Comparison of ENCODE assay signal across 8 cellular contexts in the genomic region with DNA sequence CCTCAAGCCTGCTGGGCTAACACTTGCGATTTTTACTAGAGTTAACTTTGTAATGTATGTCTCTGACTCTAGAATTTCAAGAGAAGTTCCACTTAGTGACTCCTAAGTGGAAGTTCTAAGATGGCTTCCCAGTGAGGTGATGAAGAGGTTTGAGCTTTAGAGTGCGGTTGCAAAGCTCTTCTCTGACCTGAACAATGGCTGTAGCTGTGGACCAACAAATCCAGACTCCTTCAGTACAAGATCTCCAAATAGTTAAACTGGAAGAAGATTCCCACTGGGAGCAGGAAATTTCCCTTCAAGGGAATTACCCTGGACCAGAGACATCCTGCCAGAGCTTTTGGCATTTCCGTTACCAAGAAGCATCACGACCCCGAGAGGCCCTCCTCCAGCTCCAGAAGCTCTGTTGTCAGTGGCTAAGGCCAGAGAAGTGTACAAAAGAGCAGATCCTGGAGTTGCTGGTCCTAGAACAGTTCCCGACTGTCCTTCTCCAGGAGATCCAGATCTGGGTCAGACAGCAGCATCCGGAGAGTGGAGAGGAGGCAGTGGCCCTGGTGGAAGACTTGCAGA. TPM values are rescaled to one million over a fixed set of nuclear protein-coding genes. Genes with fewer than 3 reads are reported as not detected.
DNase-seq lines count a peak whose midpoint lies in the region; ATAC-seq and TF ChIP-seq lines count a peak whose summit lies in the region.

No MANE protein-coding gene starts in this region.

- no peak for TF ChIP-seq EP300 in SK-N-SH (IDR thresholded peaks at IDR 0.05; ENCODE audit: borderline replicate concordance in 1 of 2, low read depth in 1 of 2, low read length in 1 of 2)

- intact Hi-C loops in esophagus squamous epithelium (cut with DNase I) = no loop called here

- in situ Hi-C loops in GM23248 (cut with MboI) = no loop called here

- WGBS in GM23248 (ENCODE audit: low coverage in 1 of 2, low lambda C conversion rate in 2 of 2, missing lambda C conversion rate in 2 of 2), 2 experiments = 23 to 24% methylated on average over 7 of the region's 7 CpGs
- 51% methylated on average over 7 of the region's 7 CpGs for WGBS in SK-N-SH (ENCODE audit: low lambda C conversion rate)
- 25 to 29% methylated on average over 3 to 7 of the region's 7 CpGs for WGBS in esophagus squamous epithelium, 2 donors

- H3K4me1 ChIP-seq in GM23248 (ENCODE audit: insufficient read depth) (peaks cover 12% of the 10 kb centered on the region), SK-N-SH (ENCODE audit: control insufficient read depth in 1 of 2, insufficient read depth in 2 of 2, low read depth in 1 of 2, low read length in 1 of 2) (peaks cover 13 to 19% of the 10 kb centered on the region in 2 experiments; a peak in 3 of 4 replicates), esophagus squamous epithelium (peaks cover 17 to 52% (median 30%) of the 10 kb centered on the region in 3 donors)

- H4K20me1 ChIP-seq in GM23248 (ENCODE audit: insufficient read depth) (no peaks in the 10 kb centered on the region), SK-N-SH (ENCODE audit: insufficient read depth) (peaks cover 10% of the 10 kb centered on the region; the same call in 1 of the 2 replicates)

- H3K79me2 ChIP-seq in GM23248 (ENCODE audit: insufficient read depth) (peaks cover 40% of the 10 kb centered on the region), SK-N-SH (ENCODE audit: insufficient read depth) (peaks cover 32% of the 10 kb centered on the region)

- H3K27me3 ChIP-seq in GM23248 (replicated peaks; ENCODE audit: insufficient read depth) = no peaks in the 10 kb centered on the region
- no peaks in the 10 kb centered on the region for H3K27me3 ChIP-seq in SK-N-SH (ENCODE audit: insufficient read depth)
- no peaks in the 10 kb centered on the region for H3K27me3 ChIP-seq in esophagus squamous epithelium

- CTCF ChIA-PET in SK-N-SH (lab: Yijun Ruan, JAX) = interaction anchor here (1.0 to 1.9 kb wide), 6 partner anchors 11 to 247 kb away, joined by 3 to 5 read pairs (median 4); a partner anchor contains a TSS

- H3K9me3 ChIP-seq in GM23248 (ENCODE audit: low read depth) (no peaks in the 10 kb centered on the region), SK-N-SH (no peaks in the 10 kb centered on the region), esophagus squamous epithelium (no peaks in the 10 kb centered on the region)

- H3K27ac ChIP-seq in GM23248 (peak overlapping the region; percentile 64), SK-N-SH (ENCODE audit: low read depth in 2 of 2, low read length in 1 of 2) (peak overlapping the region; percentile 53 to 72), esophagus squamous epithelium (peak overlapping the region; percentile 87 to 96 (median 90))

- H3K9ac ChIP-seq in GM23248 (peak overlapping the region; percentile 72), SK-N-SH (peak overlapping the region; percentile 59)

- no peak for TF ChIP-seq POLR2A in esophagus squamous epithelium (IDR thresholded peaks at IDR 0.05)

- H3K4me3 ChIP-seq in GM23248 (peak overlapping the region; percentile 91), SK-N-SH (ENCODE audit: low read depth in 2 of 2, low read length in 1 of 2) (peak overlapping the region; percentile 72 to 75), esophagus squamous epithelium (peak overlapping the region; percentile 53 to 90 (median 64)), retinal pigment epithelial cell (ENCODE audit: low read length) (peak overlapping the region; percentile 88)

- H3K36me3 ChIP-seq in GM23248 (ENCODE audit: low read depth) (0 out of 2 replicates have a peak, but pooled peaks cover 3% of the 10 kb centered on the region), SK-N-SH (replicated peaks in 1 of 2; ENCODE audit: control insufficient read depth in 1 of 2, insufficient read depth in 2 of 2, low read length in 1 of 2) (peaks cover 6 to 8% of the 10 kb centered on the region in 2 experiments), esophagus squamous epithelium (peaks cover 0 to 8% (median 0%) of the 10 kb centered on the region in 3 donors)

- TF ChIP-seq CTCF in SK-N-SH (IDR thresholded peaks at IDR 0.05) (no peak), esophagus squamous epithelium (IDR thresholded peaks at IDR 0.05) (no peak), retinal pigment epithelial cell (conservative IDR thresholded peaks at IDR 0.05; ENCODE audit: low read depth, low read length) (no peak)

- peak overlapping the region; percentile 95 for H2AFZ ChIP-seq in GM23248
- H2AFZ ChIP-seq in SK-N-SH (ENCODE audit: low read depth) = peak overlapping the region; percentile 88

- no peaks in the 10 kb centered on the region for H3K9me2 ChIP-seq in GM23248 (ENCODE audit: insufficient read depth)
- H3K9me2 ChIP-seq in SK-N-SH = no peaks in the 10 kb centered on the region

- ATAC-seq in GM18873 (IDR thresholded peaks at IDR 0.05; ENCODE audit: low FRiP score, unreplicated experiment) = no peak

- POLR2A ChIA-PET in SK-N-SH (lab: Yijun Ruan, JAX) = interaction anchor here (1.0 to 1.3 kb wide), 4 partner anchors 11 to 31 kb away, joined by 3 to 7 read pairs (median 5); a partner anchor contains a TSS

- DNase-seq in GM23248 = peak; percentile 51
- no peak for DNase-seq in SK-N-SH
- no peak for DNase-seq in esophagus squamous epithelium (lab: John Stamatoyannopoulos, UW)
- DNase-seq in retinal pigment epithelial cell (ENCODE audit: low read depth) = no peak
- DNase-seq in NCI-H1105 (lab: John Stamatoyannopoulos, UW) = no peak
- no peak for DNase-seq in putamen (ENCODE audit: low spot score)
- no peak for DNase-seq in T1000 (lab: John Stamatoyannopoulos, UW)

- TF ChIP-seq RAD21 in SK-N-SH (IDR thresholded peaks at IDR 0.05; ENCODE audit: low read length) = no peak

- H3K4me2 ChIP-seq in GM23248 (ENCODE audit: unreplicated experiment) (peak overlapping the region; percentile 97), SK-N-SH (peak overlapping the region; percentile 97)

- H3F3A ChIP-seq in GM23248 (ENCODE audit: insufficient read depth) (peaks cover 23% of the 10 kb centered on the region), SK-N-SH (replicated peaks; ENCODE audit: insufficient read depth) (peaks cover 20% of the 10 kb centered on the region)

TF ChIP-seq in SK-N-SH, 30 proteins besides CTCF, POLR2A, EP300 and RAD21:
- TF ChIP-seq JUND (IDR thresholded peaks at IDR 0.05) (no peak), YY1 (IDR thresholded peaks at IDR 0.05; ENCODE audit: low read depth) (peak; percentile 53; the same call in 1 of the 2 replicates)

RNA-seq across cellular contexts. Expression of a gene that starts 22.3 kb away (rescaled TPM):
- total RNA-seq in GM23248 (2014; rRNA removed; shearing (Covaris generic)) = 26.0 and 31.9 TPM in 2 replicates
- polyA plus RNA-seq in GM23248 (2016; fragmentation: Nextera tagmentation; extraction: Ambion mirVana) (25.2 and 25.6 TPM in 2 replicates), SK-N-SH (2012; rRNA removed) (32.9 and 49.6 TPM in 2 replicates)
- polyA plus RNA-seq in SK-N-SH (2012; cell fraction: cytosol; rRNA removed) = 13.6 and 16.8 TPM in 2 replicates
- 178 and 185 TPM in 2 replicates for polyA plus RNA-seq in SK-N-SH (2012; cell fraction: nucleus; rRNA removed)
- total RNA-seq in esophagus squamous epithelium = 10 to 100 TPM; 14.1 to 27.5 (median 16.5) TPM

RNA-seq across cellular contexts. Expression of a gene that starts 26.2 kb away (rescaled TPM):
- total RNA-seq in GM23248 (2014; rRNA removed; shearing (Covaris generic)) = 7.7 and 14.0 TPM in 2 replicates
- polyA plus RNA-seq in GM23248 (2016; fragmentation: Nextera tagmentation; extraction: Ambion mirVana) (8.2 and 11.1 TPM in 2 replicates), SK-N-SH (2012; rRNA removed) (5.3 and 6.5 TPM in 2 replicates)
- 4.3 and 5.8 TPM in 2 replicates for polyA plus RNA-seq in SK-N-SH (2012; cell fraction: cytosol; rRNA removed)
- polyA plus RNA-seq in SK-N-SH (2012; cell fraction: nucleus; rRNA removed) = 4.1 and 4.6 TPM in 2 replicates
- 10 to 100 TPM in 3 of 4 donors, 1 to 10 TPM in 1; 2.3 to 20.6 (median 11.0) TPM for total RNA-seq in esophagus squamous epithelium

RNA-seq across cellular contexts. Expression of a gene that starts 31.0 kb away (rescaled TPM):
- total RNA-seq in GM23248 (2014; rRNA removed; shearing (Covaris generic)) = 3.4 and 15.0 TPM in 2 replicates
- polyA plus RNA-seq in GM23248 (2016; fragmentation: Nextera tagmentation; extraction: Ambion mirVana) (2.8 and 2.9 TPM in 2 replicates), SK-N-SH (2012; rRNA removed) (17.8 and 22.0 TPM in 2 replicates)
- 15.7 and 18.0 TPM in 2 replicates for polyA plus RNA-seq in SK-N-SH (2012; cell fraction: cytosol; rRNA removed)
- 19.0 and 25.0 TPM in 2 replicates for polyA plus RNA-seq in SK-N-SH (2012; cell fraction: nucleus; rRNA removed)
- total RNA-seq in esophagus squamous epithelium = 1 to 10 TPM in 2 of 4 donors, under 1 TPM in 2; 0.45 to 9.5 (median 2.6) TPM
